ENCODE assay signal across 1 cellular context in genomic region chr22:32644252-32645100, GRCh38.
A peak's percentile ranks its signal among the peaks of the same experiment; 100 is the strongest.
TF ChIP-seq lines count a peak whose summit lies in the region.

No MANE protein-coding gene starts in this region.

TF ChIP-seq in HepG2, 621 proteins besides CTCF, POLR2A, EP300 and RAD21 (continued from another document and continues in another):
- TF ChIP-seq HNF1A (IDR thresholded peaks at IDR 0.05; ENCODE audit: low read depth) (no peak), HNF1A (CRISPR knock-in tag; IDR thresholded peaks at IDR 0.05; ENCODE audit: borderline replicate concordance) (peak; percentile 83), ZNF709 (CRISPR knock-in tag; IDR thresholded peaks at IDR 0.05) (peak; percentile 98), ZNF556 (CRISPR knock-in tag; IDR thresholded peaks at IDR 0.05; ENCODE audit: borderline replicate concordance) (peak; percentile 93; the same call in 1 of the 2 replicates), PATZ1 (CRISPR knock-in tag; IDR thresholded peaks at IDR 0.05) (peak; percentile 92), MATR3 (CRISPR knock-in tag; IDR thresholded peaks at IDR 0.05) (no peak), SMAD9 (CRISPR knock-in tag; IDR thresholded peaks at IDR 0.05) (no peak), ELF4 (CRISPR knock-in tag; IDR thresholded peaks at IDR 0.05; ENCODE audit: borderline replicate concordance) (peak; percentile 63; the same call in 1 of the 2 replicates), ZNF501 (CRISPR knock-in tag; IDR thresholded peaks at IDR 0.05) (peak; percentile 85), ZMYM3 (CRISPR knock-in tag; IDR thresholded peaks at IDR 0.05) (peak; percentile 93), ZXDC (CRISPR knock-in tag; IDR thresholded peaks at IDR 0.05) (no peak), GLI4 (CRISPR knock-in tag; IDR thresholded peaks at IDR 0.05; ENCODE audit: borderline replicate concordance) (0 out of 2 replicates have a peak, but pooled peaks have one; percentile 18), ZC3H4 (CRISPR knock-in tag; IDR thresholded peaks at IDR 0.05; ENCODE audit: borderline replicate concordance) (no peak), LCORL (IDR thresholded peaks at IDR 0.05) (peak; percentile 85), LCORL (CRISPR knock-in tag; IDR thresholded peaks at IDR 0.05) (peak; percentile 100), ZNF672 (CRISPR knock-in tag; IDR thresholded peaks at IDR 0.05) (no peak), MAFF (IDR thresholded peaks at IDR 0.05; ENCODE audit: low read depth, low read length) (peak; percentile 60; the same call in 1 of the 2 replicates), HDAC1 (CRISPR knock-in tag; IDR thresholded peaks at IDR 0.05) (peak; percentile 93), THYN1 (CRISPR knock-in tag; IDR thresholded peaks at IDR 0.05; ENCODE audit: borderline replicate concordance, low read depth) (no peak), STAT5B (CRISPR knock-in tag; IDR thresholded peaks at IDR 0.05) (peak; percentile 62; the same call in 1 of the 2 replicates), FLYWCH1 (CRISPR knock-in tag; IDR thresholded peaks at IDR 0.05) (0 out of 2 replicates have a peak, but pooled peaks have one; percentile 64), ZNF296 (CRISPR knock-in tag; conservative IDR thresholded peaks at IDR 0.05) (no peak), POLR2AphosphoS2 (IDR thresholded peaks at IDR 0.05; ENCODE audit: low read depth, low read length) (no peak), ZNF281 (CRISPR knock-in tag; IDR thresholded peaks at IDR 0.05; ENCODE audit: borderline replicate concordance) (peak; percentile 77; the same call in 1 of the 2 replicates), ZNF790 (CRISPR knock-in tag; IDR thresholded peaks at IDR 0.05; ENCODE audit: borderline replicate concordance) (peak; percentile 87; the same call in 1 of the 2 replicates), ZFP36 (IDR thresholded peaks at IDR 0.05; ENCODE audit: borderline replicate concordance, low read depth, low read length, partially characterized antibody) (no peak), PHF21A (CRISPR knock-in tag; IDR thresholded peaks at IDR 0.05) (peak; percentile 99), CHD2 (IDR thresholded peaks at IDR 0.05; ENCODE audit: low read depth, low read length) (no peak)
- TF ChIP-seq, protein P1, sequence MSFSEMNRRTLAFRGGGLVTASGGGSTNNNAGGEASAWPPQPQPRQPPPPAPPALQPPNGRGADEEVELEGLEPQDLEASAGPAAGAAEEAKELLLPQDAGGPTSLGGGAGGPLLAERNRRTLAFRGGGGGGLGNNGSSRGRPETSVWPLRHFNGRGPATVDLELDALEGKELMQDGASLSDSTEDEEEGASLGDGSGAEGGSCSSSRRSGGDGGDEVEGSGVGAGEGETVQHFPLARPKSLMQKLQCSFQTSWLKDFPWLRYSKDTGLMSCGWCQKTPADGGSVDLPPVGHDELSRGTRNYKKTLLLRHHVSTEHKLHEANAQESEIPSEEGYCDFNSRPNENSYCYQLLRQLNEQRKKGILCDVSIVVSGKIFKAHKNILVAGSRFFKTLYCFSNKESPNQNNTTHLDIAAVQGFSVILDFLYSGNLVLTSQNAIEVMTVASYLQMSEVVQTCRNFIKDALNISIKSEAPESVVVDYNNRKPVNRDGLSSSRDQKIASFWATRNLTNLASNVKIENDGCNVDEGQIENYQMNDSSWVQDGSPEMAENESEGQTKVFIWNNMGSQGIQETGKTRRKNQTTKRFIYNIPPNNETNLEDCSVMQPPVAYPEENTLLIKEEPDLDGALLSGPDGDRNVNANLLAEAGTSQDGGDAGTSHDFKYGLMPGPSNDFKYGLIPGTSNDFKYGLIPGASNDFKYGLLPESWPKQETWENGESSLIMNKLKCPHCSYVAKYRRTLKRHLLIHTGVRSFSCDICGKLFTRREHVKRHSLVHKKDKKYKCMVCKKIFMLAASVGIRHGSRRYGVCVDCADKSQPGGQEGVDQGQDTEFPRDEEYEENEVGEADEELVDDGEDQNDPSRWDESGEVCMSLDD (CRISPR knock-in tag; IDR thresholded peaks at IDR 0.05; ENCODE audit: borderline replicate concordance): peak; percentile 52; the same call in 1 of the 2 replicates
- TF ChIP-seq, protein P2, sequence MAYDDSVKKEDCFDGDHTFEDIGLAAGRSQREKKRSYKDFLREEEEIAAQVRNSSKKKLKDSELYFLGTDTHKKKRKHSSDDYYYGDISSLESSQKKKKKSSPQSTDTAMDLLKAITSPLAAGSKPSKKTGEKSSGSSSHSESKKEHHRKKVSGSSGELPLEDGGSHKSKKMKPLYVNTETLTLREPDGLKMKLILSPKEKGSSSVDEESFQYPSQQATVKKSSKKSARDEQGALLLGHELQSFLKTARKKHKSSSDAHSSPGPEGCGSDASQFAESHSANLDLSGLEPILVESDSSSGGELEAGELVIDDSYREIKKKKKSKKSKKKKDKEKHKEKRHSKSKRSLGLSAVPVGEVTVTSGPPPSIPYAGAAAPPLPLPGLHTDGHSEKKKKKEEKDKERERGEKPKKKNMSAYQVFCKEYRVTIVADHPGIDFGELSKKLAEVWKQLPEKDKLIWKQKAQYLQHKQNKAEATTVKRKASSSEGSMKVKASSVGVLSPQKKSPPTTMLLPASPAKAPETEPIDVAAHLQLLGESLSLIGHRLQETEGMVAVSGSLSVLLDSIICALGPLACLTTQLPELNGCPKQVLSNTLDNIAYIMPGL (CRISPR knock-in tag; IDR thresholded peaks at IDR 0.05; ENCODE audit: borderline replicate concordance in 1 of 2, low read depth in 1 of 2): peak; percentile 76 to 83; a peak in 3 of 4 replicates
- TF ChIP-seq, protein P3, sequence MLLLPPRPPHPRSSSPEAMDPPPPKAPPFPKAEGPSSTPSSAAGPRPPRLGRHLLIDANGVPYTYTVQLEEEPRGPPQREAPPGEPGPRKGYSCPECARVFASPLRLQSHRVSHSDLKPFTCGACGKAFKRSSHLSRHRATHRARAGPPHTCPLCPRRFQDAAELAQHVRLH (CRISPR knock-in tag; IDR thresholded peaks at IDR 0.05; ENCODE audit: borderline replicate concordance, low read depth): peak; percentile 75; the same call in 1 of the 2 replicates
